8 cellular contexts compared by ENCODE assay signal in genomic region chr10:100535338-100535714, GRCh38. TPM values are rescaled to one million over a fixed set of nuclear protein-coding genes. Genes with fewer than 3 reads are reported as not detected.
DNase-seq lines count a peak whose midpoint lies in the region; ATAC-seq and TF ChIP-seq lines count a peak whose summit lies in the region.

No MANE protein-coding gene starts in this region.

- peaks cover 0 to 2% of the 10 kb centered on the region in 2 donors for H3K36me3 ChIP-seq in body of pancreas (replicated peaks in 1 of 2; ENCODE audit: insufficient read depth in 1 of 2, low read depth in 2 of 2)

- no peaks in the 10 kb centered on the region for H3K9me3 Mint-ChIP-seq in CD4-positive, alpha-beta T cell
- H3K9me3 Mint-ChIP-seq in naive thymus-derived CD8-positive, alpha-beta T cell: no peaks in the 10 kb centered on the region

- H3K27me3 ChIP-seq in CD4-positive, alpha-beta T cell (ENCODE audit: control insufficient read depth, insufficient read depth, low read length): no peaks in the 10 kb centered on the region
- no peaks in the 10 kb centered on the region for H3K27me3 ChIP-seq in body of pancreas

- WGBS in body of pancreas, 2 donors: 48% methylated on average over 4 of the region's 4 CpGs

- TF ChIP-seq POLR2A in body of pancreas (IDR thresholded peaks at IDR 0.05): no peak

- no peak for TF ChIP-seq CTCF in CD4-positive, alpha-beta T cell (IDR thresholded peaks at IDR 0.05)
- TF ChIP-seq CTCF in body of pancreas (IDR thresholded peaks at IDR 0.05): no peak

- intact Hi-C loops in CD4-positive, alpha-beta T cell (cut with DNase I, micrococcal nuclease): loop anchor here (2.0 to 10.0 kb wide), 5 partner anchors 25 to 1052 kb away; partner anchors contain the start of genes BTRC (in 1 of the 2), CHUK (in 1 of the 2), DPCD (in 1 of the 2) and MRPL43 (in 1 of the 2)
- intact Hi-C loops in body of pancreas (cut with DNase I): no loop called here

- POLR2A ChIA-PET in CD4-positive, alpha-beta T cell (lab: Charles Lee): interaction anchor here (0.9 to 2.1 kb wide), 12 partner anchors 9 to 803 kb away, joined by 3 to 25 read pairs (median 6); partner anchors contain the start of genes COX15 and CUTC
- POLR2A ChIA-PET in naive thymus-derived CD8-positive, alpha-beta T cell (lab: Charles Lee): interaction anchor here (0.6 to 1.6 kb wide), 13 partner anchors 8 to 397 kb away, joined by 3 to 16 read pairs (median 5); no protein-coding TSS in a partner anchor

- no peak overlapping the region for H3K27ac Mint-ChIP-seq in CD4-positive, alpha-beta T cell
- no peak overlapping the region for H3K27ac Mint-ChIP-seq in naive thymus-derived CD8-positive, alpha-beta T cell

- H3K4me3 Mint-ChIP-seq in CD4-positive, alpha-beta T cell: no peak overlapping the region
- no peak overlapping the region for H3K4me3 Mint-ChIP-seq in naive thymus-derived CD8-positive, alpha-beta T cell

- H3K4me1 Mint-ChIP-seq in CD4-positive, alpha-beta T cell (ENCODE audit: low read depth): peaks cover 8% of the 10 kb centered on the region
- H3K4me1 Mint-ChIP-seq in naive thymus-derived CD8-positive, alpha-beta T cell: peaks cover 9 to 27% (median 14%) of the 10 kb centered on the region in 4 donors

- CTCF ChIA-PET in CD4-positive, alpha-beta T cell (lab: Charles Lee): interaction anchor here (0.6 to 2.8 kb wide), 18 partner anchors 8 to 507 kb away, joined by 3 to 19 read pairs (median 6); partner anchors contain the start of genes PDZD7, SFXN3 and SLF2

- DNase-seq in CD4-positive, alpha-beta T cell: no peak
- DNase-seq in body of pancreas (no peak), ACHN (no peak), GM19240 (ENCODE audit: insufficient read length, low spot score) (no peak), NCI-H1694 treated with DMSO at 0.1 percent for 48 hours (lab: John Stamatoyannopoulos, UW) (no peak)
- DNase-seq in naive thymus-derived CD8-positive, alpha-beta T cell: no peak
- no peak for DNase-seq in activated naive CD4-positive, alpha-beta T cell treated with Interleukin-2 at 50 U/mL for 16 hours

- H3K4me3 ChIP-seq in body of pancreas: no peak overlapping the region

- peak overlapping the region; percentile 67 for H3K27ac ChIP-seq in CD4-positive, alpha-beta T cell (ENCODE audit: low read depth, low read length)
- peak overlapping the region in 3 of 4 donors; percentile 22 to 51 (median 37) for H3K27ac ChIP-seq in body of pancreas

- ATAC-seq in CD4-positive, alpha-beta T cell (ENCODE audit: poor library complexity): peak; percentile 8
- ATAC-seq in HG02970 (IDR thresholded peaks at IDR 0.05; ENCODE audit: low FRiP score, unreplicated experiment) (peak; percentile 5), body of pancreas (no peak)
- ATAC-seq in naive thymus-derived CD8-positive, alpha-beta T cell: peak; percentile 4 to 9

- in situ Hi-C loops in ACHN (cut with HindIII; ENCODE audit: low pct_ligation_motif_present, low pct_unique_long_range_greater_than_20kb, low sequenced_read_pairs): no loop called here

- no peaks in the 10 kb centered on the region for H3K9me3 ChIP-seq in CD4-positive, alpha-beta T cell (ENCODE audit: control insufficient read depth, low read length)
- H3K9me3 ChIP-seq in body of pancreas: no peaks in the 10 kb centered on the region

- peaks cover 33% of the 10 kb centered on the region for H3K4me1 ChIP-seq in body of pancreas

- peaks cover 23% of the 10 kb centered on the region for H3K36me3 Mint-ChIP-seq in CD4-positive, alpha-beta T cell (ENCODE audit: low read depth)
- peaks cover 0 to 23% (median 0%) of the 10 kb centered on the region in 3 donors for H3K36me3 Mint-ChIP-seq in naive thymus-derived CD8-positive, alpha-beta T cell

- no peaks in the 10 kb centered on the region for H3K27me3 Mint-ChIP-seq in CD4-positive, alpha-beta T cell
- no peaks in the 10 kb centered on the region for H3K27me3 Mint-ChIP-seq in naive thymus-derived CD8-positive, alpha-beta T cell

RNA-seq across cellular contexts. Expression of gene HIF1AN, which starts 0.4 kb away (rescaled TPM):
- total RNA-seq in CD4-positive, alpha-beta T cell: 10 to 100 TPM; 29.7 to 30.5 TPM
- 1 to 10 TPM; 7.3 to 9.9 TPM for total RNA-seq in body of pancreas
- 10 to 100 TPM; 63.5 to 65.3 TPM for total RNA-seq in naive thymus-derived CD8-positive, alpha-beta T cell
- polyA plus RNA-seq in naive thymus-derived CD8-positive, alpha-beta T cell: 10 to 100 TPM; 24.7 to 28.6 (median 26.9) TPM

RNA-seq across cellular contexts. Expression of gene NDUFB8, which starts 5.7 kb away (rescaled TPM):
- 100 to 1,000 TPM; 155 to 173 TPM for total RNA-seq in CD4-positive, alpha-beta T cell
- 10 to 100 TPM; 77.8 to 84.1 TPM for total RNA-seq in body of pancreas
- 100 to 1,000 TPM; 170 to 184 TPM for total RNA-seq in naive thymus-derived CD8-positive, alpha-beta T cell
- 100 to 1,000 TPM; 520 to 585 (median 556) TPM for polyA plus RNA-seq in naive thymus-derived CD8-positive, alpha-beta T cell

RNA-seq across cellular contexts. Expression of gene SEC31B, which starts 15.7 kb away (rescaled TPM):
- total RNA-seq in CD4-positive, alpha-beta T cell: 10 to 100 TPM; 49.2 to 52.1 TPM
- total RNA-seq in body of pancreas: 1 to 10 TPM; 4.3 to 6.5 TPM
- 10 to 100 TPM; 60.1 to 61.7 TPM for total RNA-seq in naive thymus-derived CD8-positive, alpha-beta T cell
- 1 to 10 TPM in 2 of 3 donors, under 1 TPM in 1; 0.98 to 2.3 (median 2.0) TPM for polyA plus RNA-seq in naive thymus-derived CD8-positive, alpha-beta T cell

Comparison
In these comparisons a context has a peak if more than half of its experiments do, and no peak if none do; other contexts are left out.
1. RNA of gene SEC31B, which starts 15.7 kb away (total RNA-seq): 60.1 to 61.7 TPM in naive thymus-derived CD8-positive, alpha-beta T cell and 49.2 to 52.1 TPM in CD4-positive, alpha-beta T cell; 4.3 to 6.5 TPM in body of pancreas; every median in the first group is over 4 times any median in the second.